14 cellular contexts compared by ENCODE assay signal in the genomic region with DNA sequence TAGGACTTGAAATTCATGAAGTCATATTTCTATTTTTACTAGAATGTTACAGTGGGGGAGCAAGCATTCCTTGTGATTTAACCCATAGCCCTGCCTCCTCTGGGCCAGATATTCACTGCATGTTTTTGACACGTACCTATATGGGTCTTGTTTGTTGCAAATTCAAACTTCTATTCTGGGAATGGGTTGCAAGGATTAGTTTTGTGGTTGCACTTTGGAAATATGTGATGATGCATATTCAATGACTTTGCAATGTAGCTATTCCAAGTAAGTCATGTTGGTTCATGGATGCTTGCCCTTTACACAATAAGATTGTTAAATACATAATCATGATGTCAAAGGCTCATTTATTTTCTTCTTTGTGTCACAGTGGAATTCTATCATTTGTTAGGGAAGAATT.
"Had no signal": no experiment of that assay in that cellular context is flagged by ENCODE, and none has a peak within 500 bp of the region (broad histone marks: within the 10 kb centered on the region; RNA-seq: fewer than 3 reads in every experiment).

No MANE protein-coding gene starts in this region.

- H3K4me1 Mint-ChIP-seq: activated B cell treated with CpG ODN at 0.5 μM for 24 hours; activated CD4-positive, alpha-beta T cell treated with anti-CD3 and anti-CD28 coated beads, Interleukin-2, amount 10 ng/mL, durations not matched to agents 7 days and 5 days; naive B cell had no signal

- H3K4me1 ChIP-seq: adrenal gland, lower lobe of right lung, right lobe of liver had no signal

- H3K27me3 ChIP-seq: adrenal gland, neutrophil, right lobe of liver had no signal

- DNase-seq: activated B cell treated with CpG ODN at 0.5 μM for 24 hours; activated CD4-positive, alpha-beta T cell treated with anti-CD3 and anti-CD28 coated beads, Interleukin-2, amount 10 ng/mL, durations not matched to agents 7 days and 5 days; activated CD8-positive, alpha-beta memory T cell treated with anti-CD3 and anti-CD28 coated beads for 24 hours; activated naive CD4-positive, alpha-beta T cell treated with Interleukin-2 at 50 U/mL for 16 hours; adrenal gland; dorsolateral prefrontal cortex; hypothalamus; lower lobe of right lung; midbrain; naive B cell; right lobe of liver; stimulated activated CD4-positive, alpha-beta T cell treated with anti-CD3 and anti-CD28 coated beads, Interleukin-2, amount 100 ng/mL, for 24 hours; stimulated activated naive CD4-positive, alpha-beta T cell had no signal

- H3K27ac ChIP-seq: adrenal gland, dorsolateral prefrontal cortex, lower lobe of right lung, neutrophil, right lobe of liver had no signal

- H3K27me3 Mint-ChIP-seq: activated B cell treated with CpG ODN at 0.5 μM for 24 hours; activated CD4-positive, alpha-beta T cell treated with anti-CD3 and anti-CD28 coated beads, Interleukin-2, amount 10 ng/mL, durations not matched to agents 7 days and 5 days; naive B cell had no signal

- H3K27ac Mint-ChIP-seq: activated B cell treated with CpG ODN at 0.5 μM for 24 hours; activated CD4-positive, alpha-beta T cell treated with anti-CD3 and anti-CD28 coated beads, Interleukin-2, amount 10 ng/mL, durations not matched to agents 7 days and 5 days; naive B cell had no signal

- H3K36me3 ChIP-seq: adrenal gland, lower lobe of right lung, neutrophil, right lobe of liver had no signal

- ATAC-seq: lower lobe of right lung, right lobe of liver had no signal

- H3K36me3 Mint-ChIP-seq: naive B cell had no signal

- H3K4me3 ChIP-seq: adrenal gland, dorsolateral prefrontal cortex, lower lobe of right lung, right lobe of liver had no signal

- H3K9me3 ChIP-seq: adrenal gland, lower lobe of right lung, neutrophil, right lobe of liver had no signal

- H3K4me3 Mint-ChIP-seq: activated B cell treated with CpG ODN at 0.5 μM for 24 hours; activated CD4-positive, alpha-beta T cell treated with anti-CD3 and anti-CD28 coated beads, Interleukin-2, amount 10 ng/mL, durations not matched to agents 7 days and 5 days; naive B cell had no signal
